In genomic region chr1:143610196-143610595, GRCh38 we compare ENCODE assay signal across 27 cellular contexts.
"Had no signal": no experiment of that assay in that cellular context is flagged by ENCODE, and none has a peak within 500 bp of the region (broad histone marks: within the 10 kb centered on the region; RNA-seq: fewer than 3 reads in every experiment).

No MANE protein-coding gene starts in this region.

- FAIRE-seq: urothelium cell line had no signal

- ATAC-seq: stimulated activated effector memory CD8-positive, alpha-beta T cell treated with anti-CD3 and anti-CD28 coated beads, Interleukin-12 subunit alpha, Interleukin-12 subunit beta, amount 100 ng/mL, for 72 hours; stimulated activated memory B cell treated with anti-CD40 and anti-IgM and Interleukin-4, amounts not matched to agents 10 μg/mL and 1 μg/mL and 100 μg/mL, for 72 hours; stimulated activated naive B cell treated with anti-CD40 and anti-IgM and Interleukin-4, amounts not matched to agents 10 μg/mL and 1 μg/mL and 100 μg/mL, for 72 hours; stimulated activated naive CD8-positive, alpha-beta T cell treated with anti-CD3 and anti-CD28 coated beads, Interleukin-15, amount 100 ng/mL, for 72 hours; stimulated activated naive CD8-positive, alpha-beta T cell treated with anti-CD3 and anti-CD28 coated beads, Interleukin-15, Interleukin-2, amounts not matched to agents 100 U/mL and 50 U/mL, for 24 hours; upper lobe of right lung had no signal

- H3K27me3 ChIP-seq: stomach, suprapubic skin, testis, thyroid gland, tibial artery, tibial nerve, transverse colon, upper lobe of left lung, upper lobe of right lung, uterus, vagina had no signal

- H3K9me3 ChIP-seq: stomach, suprapubic skin, testis, thoracic aorta, thyroid gland, tibial artery, tibial nerve, transverse colon, upper lobe of left lung, upper lobe of right lung, uterus, vagina had no signal

- H3K36me3 ChIP-seq: stomach, suprapubic skin, thoracic aorta, thyroid gland, tibial artery, tibial nerve, transverse colon, upper lobe of left lung, upper lobe of right lung, uterus, vagina had no signal

- H3K4me3 ChIP-seq: stomach, suprapubic skin, testis, thoracic aorta, thyroid gland, tibial artery, tibial nerve, transverse colon, upper lobe of left lung, upper lobe of right lung, uterus, vagina had no signal

- H3K4me1 ChIP-seq: stomach, suprapubic skin, testis, thyroid gland, tibial artery, tibial nerve, transverse colon, upper lobe of left lung, upper lobe of right lung, uterus, vagina had no signal

- DNase-seq: stimulated activated CD4-positive, alpha-beta T cell treated with anti-CD3 and anti-CD28 coated beads, Interleukin-2, amount 100 ng/mL, for 48 hours; stimulated activated CD4-positive, alpha-beta T cell treated with anti-CD3 and anti-CD28 coated beads, Interleukin-4, amount 100 ng/mL, for 1 hour; stimulated activated CD4-positive, alpha-beta T cell treated with anti-CD3 and anti-CD28 coated beads, Interleukin-4, amount 100 ng/mL, for 24 hours; stimulated activated CD4-positive, alpha-beta T cell treated with anti-CD3 and anti-CD28 coated beads, Interleukin-4, amount 100 ng/mL, for 4 hours; stimulated activated CD8-positive, alpha-beta memory T cell treated with anti-CD3 and anti-CD28 coated beads, Interleukin-4, amount 100 ng/mL, for 48 hours; stimulated activated naive B cell treated with anti-CD40 and anti-IgM and Interleukin-4, amounts not matched to agents 10 μg/mL and 1 μg/mL and 100 μg/mL, for 72 hours; stimulated activated naive CD4-positive, alpha-beta T cell; stimulated activated naive CD4-positive, alpha-beta T cell treated with Interleukin-2 at 50 U/mL for 16 hours; stimulated activated naive CD8-positive, alpha-beta T cell treated with anti-CD3 and anti-CD28 coated beads, Interleukin-15, amount 100 ng/mL, for 72 hours; stimulated activated naive CD8-positive, alpha-beta T cell treated with anti-CD3 and anti-CD28 coated beads, Interleukin-15, Interleukin-2, amounts not matched to agents 100 U/mL and 50 U/mL, for 24 hours; stomach; substantia nigra; testis; thyroid gland; tibial artery; transverse colon; trophoblast cell; upper lobe of left lung; upper lobe of right lung; uterus had no signal

- H3K27ac ChIP-seq: stomach, suprapubic skin, testis, thoracic aorta, thyroid gland, tibial artery, tibial nerve, transverse colon, upper lobe of left lung, upper lobe of right lung, uterus, vagina had no signal
